ENCODE assay signal across 8 cellular contexts in the genomic region with DNA sequence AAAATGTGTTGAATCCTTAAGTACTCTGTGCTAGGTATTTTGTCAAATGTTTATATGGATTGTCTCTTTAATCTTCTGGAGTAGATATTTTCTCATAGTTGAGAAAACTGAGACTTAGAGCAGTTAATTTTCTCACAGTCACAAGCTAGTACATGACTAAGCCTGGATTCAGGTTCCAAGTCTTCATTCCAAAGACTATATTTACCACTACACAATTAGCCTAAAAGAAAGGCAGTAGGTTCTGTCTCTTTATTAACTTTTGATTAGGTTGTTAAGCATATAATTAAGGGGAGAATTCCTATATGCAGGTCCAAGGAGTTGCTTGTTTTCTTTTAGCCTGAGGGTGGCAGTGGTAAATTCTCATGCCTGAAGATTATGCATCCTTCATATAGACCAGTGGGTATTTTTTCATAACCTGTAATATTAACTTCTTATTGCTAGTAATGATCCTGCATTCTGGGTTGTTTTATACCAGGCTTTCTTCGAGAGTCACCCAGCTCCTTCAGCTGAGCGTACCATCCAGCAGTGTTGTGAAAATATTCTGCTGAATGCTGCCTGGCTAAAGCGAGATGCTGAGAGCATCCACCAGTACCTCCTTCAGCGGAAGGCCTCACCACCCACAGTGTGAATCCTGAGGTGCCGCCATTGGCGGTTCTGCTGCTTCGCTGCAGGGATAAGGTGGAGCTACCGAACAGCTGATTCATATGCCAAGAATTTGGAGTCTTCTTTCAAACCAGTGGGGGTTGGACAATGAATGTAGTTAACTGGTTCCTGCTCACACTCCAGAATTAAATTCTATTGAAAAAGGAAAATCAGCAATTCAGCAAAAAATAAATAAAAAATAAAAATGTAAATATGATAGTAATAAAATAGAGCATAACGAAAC. TPM values are rescaled to one million over a fixed set of nuclear protein-coding genes. Genes with fewer than 3 reads are reported as not detected.
DNase-seq lines count a peak whose midpoint lies in the region; ATAC-seq and TF ChIP-seq lines count a peak whose summit lies in the region.

No MANE protein-coding gene starts in this region.

- H3K36me3 Mint-ChIP-seq in mesothelial cell of epicardium, result peaks cover 28% of the 10 kb centered on the region
- peaks cover 59% of the 10 kb centered on the region for H3K36me3 Mint-ChIP-seq in activated T-helper 2 cell treated with anti-CD3 and anti-CD28 coated beads, Interferon-gamma antibody, Interleukin-2, Interleukin-4, amounts not matched to agents 10 μg/mL and 5 μg/mL and 100 μg/mL, durations not matched to agents 14 hours and 24 hours and 36 hours (ENCODE audit: low read depth)

- no peak overlapping the region for H3K4me3 ChIP-seq in MG63

- H3K4me1 Mint-ChIP-seq in mesothelial cell of epicardium, result peaks cover 17% of the 10 kb centered on the region
- peaks cover 12% of the 10 kb centered on the region for H3K4me1 Mint-ChIP-seq in activated T-helper 2 cell treated with anti-CD3 and anti-CD28 coated beads, Interferon-gamma antibody, Interleukin-2, Interleukin-4, amounts not matched to agents 10 μg/mL and 5 μg/mL and 100 μg/mL, durations not matched to agents 14 hours and 24 hours and 36 hours (ENCODE audit: low read depth)

- peak; percentile 48 for DNase-seq in Ammon's horn (ENCODE audit: low spot score)
- DNase-seq in MG63, result peak; percentile 17
- peak; percentile 39 for DNase-seq in cerebellum (ENCODE audit: low spot score)
- DNase-seq in mesothelial cell of epicardium (ENCODE audit: low spot score in 2 of 2, unreplicated experiment in 2 of 2), result peak in 1 of 2 experiments; percentile 40
- DNase-seq in activated T-helper 2 cell treated with anti-CD3 and anti-CD28 coated beads, Interferon-gamma antibody, Interleukin-2, Interleukin-4, amounts not matched to agents 10 μg/mL and 5 μg/mL and 100 μg/mL, durations not matched to agents 14 hours and 24 hours and 36 hours (ENCODE audit: low spot score), result no peak

- H3K9me3 Mint-ChIP-seq in mesothelial cell of epicardium, result no peaks in the 10 kb centered on the region
- H3K9me3 Mint-ChIP-seq in activated T-helper 2 cell treated with anti-CD3 and anti-CD28 coated beads, Interferon-gamma antibody, Interleukin-2, Interleukin-4, amounts not matched to agents 10 μg/mL and 5 μg/mL and 100 μg/mL, durations not matched to agents 14 hours and 24 hours and 36 hours, result no peaks in the 10 kb centered on the region

- intact Hi-C loops in activated T-helper 2 cell treated with anti-CD3 and anti-CD28 coated beads, Interferon-gamma antibody, Interleukin-2, Interleukin-4, amounts not matched to agents 10 μg/mL and 5 μg/mL and 100 μg/mL, durations not matched to agents 14 hours and 24 hours and 36 hours (cut with micrococcal nuclease), result no loop called here

- ATAC-seq in HG03469 (IDR thresholded peaks at IDR 0.05; ENCODE audit: unreplicated experiment) (no peak), HG03095 (IDR thresholded peaks at IDR 0.05; ENCODE audit: unreplicated experiment) (no peak), HG02763 (IDR thresholded peaks at IDR 0.05; ENCODE audit: unreplicated experiment) (no peak)

- peak overlapping the region; percentile 91 for H3K27ac Mint-ChIP-seq in mesothelial cell of epicardium
- no peak overlapping the region for H3K27ac Mint-ChIP-seq in activated T-helper 2 cell treated with anti-CD3 and anti-CD28 coated beads, Interferon-gamma antibody, Interleukin-2, Interleukin-4, amounts not matched to agents 10 μg/mL and 5 μg/mL and 100 μg/mL, durations not matched to agents 14 hours and 24 hours and 36 hours

- H3K4me3 Mint-ChIP-seq in mesothelial cell of epicardium, result no peak overlapping the region
- no peak overlapping the region for H3K4me3 Mint-ChIP-seq in activated T-helper 2 cell treated with anti-CD3 and anti-CD28 coated beads, Interferon-gamma antibody, Interleukin-2, Interleukin-4, amounts not matched to agents 10 μg/mL and 5 μg/mL and 100 μg/mL, durations not matched to agents 14 hours and 24 hours and 36 hours (ENCODE audit: low read depth)

- no peak for TF ChIP-seq CTCF in mesothelial cell of epicardium (IDR thresholded peaks at IDR 0.05; ENCODE audit: unreplicated experiment)

- H3K36me3 ChIP-seq in MG63, result peaks cover 77% of the 10 kb centered on the region

- no peaks in the 10 kb centered on the region for H3K27me3 ChIP-seq in MG63

- H3K9me3 ChIP-seq in MG63, result no peaks in the 10 kb centered on the region

- no peaks in the 10 kb centered on the region for H3K27me3 Mint-ChIP-seq in mesothelial cell of epicardium (ENCODE audit: low read depth)
- no peaks in the 10 kb centered on the region for H3K27me3 Mint-ChIP-seq in activated T-helper 2 cell treated with anti-CD3 and anti-CD28 coated beads, Interferon-gamma antibody, Interleukin-2, Interleukin-4, amounts not matched to agents 10 μg/mL and 5 μg/mL and 100 μg/mL, durations not matched to agents 14 hours and 24 hours and 36 hours (ENCODE audit: low read depth)

RNA-seq across cellular contexts. Expression of gene KPNB1, which starts 28.2 kb away (rescaled TPM):
- total RNA-seq in MG63 (2014; rRNA removed; shearing (Covaris generic); ENCODE audit: low replicate concordance), result 202 and 291 TPM in 2 replicates
- total RNA-seq in cerebellum, result 122 TPM
- total RNA-seq in mesothelial cell of epicardium, result 284 to 314 TPM (median 302 TPM) in 3 replicates
- 687 and 692 TPM in 2 replicates for total RNA-seq in activated T-helper 2 cell treated with anti-CD3 and anti-CD28 coated beads, Interferon-gamma antibody, Interleukin-2, Interleukin-4, amounts not matched to agents 10 μg/mL and 5 μg/mL and 100 μg/mL, durations not matched to agents 14 hours and 24 hours and 36 hours
